ENCODE assay signal across 29 cellular contexts in the genomic region with DNA sequence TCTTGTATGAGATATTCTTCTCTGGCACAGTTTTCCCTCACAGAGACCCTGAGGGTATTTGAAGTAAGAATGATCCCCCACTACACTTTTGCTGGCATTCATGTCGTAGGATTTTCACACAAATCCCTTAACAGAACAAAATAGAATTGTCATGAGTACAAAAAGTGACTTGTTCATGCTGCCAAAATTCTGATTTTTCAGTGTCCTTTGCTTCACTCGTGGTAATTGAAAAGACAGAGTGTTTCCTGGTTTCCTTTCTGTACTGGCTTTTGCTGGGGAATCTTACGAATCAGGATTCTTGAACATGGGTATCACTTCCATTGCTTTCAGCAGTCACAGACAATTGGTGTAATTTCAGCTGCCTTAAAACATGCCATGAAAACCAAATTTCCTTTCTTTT.
"Had no signal": no experiment of that assay in that cellular context is flagged by ENCODE, and none has a peak within 500 bp of the region (broad histone marks: within the 10 kb centered on the region; RNA-seq: fewer than 3 reads in every experiment).

No MANE protein-coding gene starts in this region.

- DNase-seq: activated CD4-positive, alpha-beta memory T cell treated with anti-CD3 and anti-CD28 coated beads, Interleukin-2, amount 10 ng/mL, durations not matched to agents 7 days and 5 days; activated CD4-positive, alpha-beta T cell treated with anti-CD3 and anti-CD28 coated beads for 1 hour; activated CD4-positive, alpha-beta T cell treated with anti-CD3 and anti-CD28 coated beads for 48 hours; activated CD4-positive, CD25-positive, alpha-beta regulatory T cell; activated CD8-positive, alpha-beta memory T cell treated with anti-CD3 and anti-CD28 coated beads for 24 hours; activated CD8-positive, alpha-beta memory T cell treated with anti-CD3 and anti-CD28 coated beads, Interleukin-2, amount 10 ng/mL, durations not matched to agents 7 days and 5 days; activated CD8-positive, alpha-beta memory T cell treated with anti-CD3 and anti-CD28 coated beads, Interleukin-2, amount 50 U/mL, for 48 hours; activated effector memory CD4-positive, alpha-beta T cell treated with Interleukin-2 at 50 U/mL for 16 hours; activated naive CD4-positive, alpha-beta T cell treated with anti-CD3 and anti-CD28 coated beads, Interleukin-2, amount 10 ng/mL, durations not matched to agents 7 days and 5 days; activated naive CD8-positive, alpha-beta T cell treated with anti-CD3 and anti-CD28 coated beads, Interleukin-2, amount 50 U/mL, for 24 hours; activated T-cell treated with anti-CD3 and anti-CD28 coated beads, Interleukin-2, amount 50 U/mL, for 48 hours; brain microvascular endothelial cell; MM.1S; MV-4-11; NCI-H1092; NCI-H1436 treated with DMSO at 0.1 percent for 48 hours; NCI-H1694 treated with DMSO at 0.1 percent for 48 hours; NCI-H2029; NCI-H2107; NCI-H2171; NCI-H510A; NCI-H526; NCI-H748 treated with DMSO at 0.1 percent for 48 hours; Right ventricle myocardium superior; T1000; WERI-Rb-1 had no signal

- H3K9me3 Mint-ChIP-seq: activated naive CD4-positive, alpha-beta T cell treated with anti-CD3 and anti-CD28 coated beads, Interleukin-2, amount 10 ng/mL, durations not matched to agents 7 days and 5 days; activated naive CD8-positive, alpha-beta T cell treated with anti-CD3 and anti-CD28 coated beads, Interleukin-2, amount 50 U/mL, for 24 hours had no signal

- H3K27ac ChIP-seq: brain microvascular endothelial cell, KMS-11, SK-N-MC, WERI-Rb-1 had no signal

- H3K27me3 ChIP-seq: brain microvascular endothelial cell had no signal

- H3K4me3 Mint-ChIP-seq: activated CD4-positive, alpha-beta memory T cell treated with anti-CD3 and anti-CD28 coated beads, Interleukin-2, amount 10 ng/mL, durations not matched to agents 7 days and 5 days; activated CD8-positive, alpha-beta memory T cell treated with anti-CD3 and anti-CD28 coated beads, Interleukin-2, amount 10 ng/mL, durations not matched to agents 7 days and 5 days; activated naive CD4-positive, alpha-beta T cell treated with anti-CD3 and anti-CD28 coated beads, Interleukin-2, amount 10 ng/mL, durations not matched to agents 7 days and 5 days; activated naive CD8-positive, alpha-beta T cell; activated naive CD8-positive, alpha-beta T cell treated with anti-CD3 and anti-CD28 coated beads, Interleukin-2, amount 50 U/mL, for 24 hours had no signal

- H3K36me3 Mint-ChIP-seq: activated CD8-positive, alpha-beta memory T cell treated with anti-CD3 and anti-CD28 coated beads, Interleukin-2, amount 10 ng/mL, durations not matched to agents 7 days and 5 days; activated naive CD4-positive, alpha-beta T cell treated with anti-CD3 and anti-CD28 coated beads, Interleukin-2, amount 10 ng/mL, durations not matched to agents 7 days and 5 days; activated naive CD8-positive, alpha-beta T cell had no signal

- H3K36me3 ChIP-seq: brain microvascular endothelial cell, WERI-Rb-1 had no signal

- H3K27me3 Mint-ChIP-seq: activated CD4-positive, alpha-beta memory T cell treated with anti-CD3 and anti-CD28 coated beads, Interleukin-2, amount 10 ng/mL, durations not matched to agents 7 days and 5 days; activated CD8-positive, alpha-beta memory T cell treated with anti-CD3 and anti-CD28 coated beads, Interleukin-2, amount 10 ng/mL, durations not matched to agents 7 days and 5 days; activated naive CD4-positive, alpha-beta T cell treated with anti-CD3 and anti-CD28 coated beads, Interleukin-2, amount 10 ng/mL, durations not matched to agents 7 days and 5 days; activated naive CD8-positive, alpha-beta T cell; activated naive CD8-positive, alpha-beta T cell treated with anti-CD3 and anti-CD28 coated beads, Interleukin-2, amount 50 U/mL, for 24 hours had no signal

- H3K27ac Mint-ChIP-seq: activated CD4-positive, alpha-beta memory T cell treated with anti-CD3 and anti-CD28 coated beads, Interleukin-2, amount 10 ng/mL, durations not matched to agents 7 days and 5 days; activated CD8-positive, alpha-beta memory T cell treated with anti-CD3 and anti-CD28 coated beads, Interleukin-2, amount 10 ng/mL, durations not matched to agents 7 days and 5 days; activated naive CD4-positive, alpha-beta T cell treated with anti-CD3 and anti-CD28 coated beads, Interleukin-2, amount 10 ng/mL, durations not matched to agents 7 days and 5 days; activated naive CD8-positive, alpha-beta T cell; activated naive CD8-positive, alpha-beta T cell treated with anti-CD3 and anti-CD28 coated beads, Interleukin-2, amount 50 U/mL, for 24 hours had no signal

- H3K4me1 Mint-ChIP-seq: activated CD4-positive, alpha-beta memory T cell treated with anti-CD3 and anti-CD28 coated beads, Interleukin-2, amount 10 ng/mL, durations not matched to agents 7 days and 5 days; activated CD8-positive, alpha-beta memory T cell treated with anti-CD3 and anti-CD28 coated beads, Interleukin-2, amount 10 ng/mL, durations not matched to agents 7 days and 5 days; activated naive CD4-positive, alpha-beta T cell treated with anti-CD3 and anti-CD28 coated beads, Interleukin-2, amount 10 ng/mL, durations not matched to agents 7 days and 5 days; activated naive CD8-positive, alpha-beta T cell treated with anti-CD3 and anti-CD28 coated beads, Interleukin-2, amount 50 U/mL, for 24 hours had no signal

- H3K4me3 ChIP-seq: SK-N-MC had no signal
